Comparison of ENCODE assay signal across 1 cellular context in the genomic region with DNA sequence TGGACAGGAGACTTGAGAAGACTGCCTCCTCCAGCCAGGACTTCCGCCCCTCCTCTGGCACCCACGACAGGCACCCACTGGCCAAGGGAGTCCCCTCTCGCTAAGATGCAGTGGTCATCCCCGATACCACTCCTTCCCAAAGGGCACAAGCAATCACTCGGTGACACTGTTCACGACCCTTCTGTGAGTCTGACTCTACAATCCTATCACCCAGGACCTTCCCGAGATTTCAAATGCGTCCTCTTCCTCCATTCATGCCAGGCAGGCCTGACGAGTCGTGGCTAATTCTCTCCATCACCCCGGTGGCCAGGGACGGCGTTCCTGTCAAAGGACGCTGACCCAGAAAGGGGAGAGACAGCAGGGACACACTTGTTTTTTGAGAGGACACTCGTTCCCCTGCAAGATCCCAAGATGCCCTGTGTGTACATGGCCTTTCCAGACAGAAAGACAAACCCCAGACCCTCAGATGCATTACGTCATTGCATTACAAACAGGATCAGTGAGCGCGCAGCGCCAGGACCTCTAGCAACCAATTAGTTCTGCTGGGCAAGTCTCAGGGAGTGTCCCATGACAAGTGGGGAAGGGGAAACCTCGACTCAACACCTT.
TF ChIP-seq lines count a peak whose summit lies in the region.

No MANE protein-coding gene starts in this region.

TF ChIP-seq in HEK293, 187 proteins besides CTCF, POLR2A, EP300 and RAD21 (continued from another document):
- TF ChIP-seq, protein P1, sequence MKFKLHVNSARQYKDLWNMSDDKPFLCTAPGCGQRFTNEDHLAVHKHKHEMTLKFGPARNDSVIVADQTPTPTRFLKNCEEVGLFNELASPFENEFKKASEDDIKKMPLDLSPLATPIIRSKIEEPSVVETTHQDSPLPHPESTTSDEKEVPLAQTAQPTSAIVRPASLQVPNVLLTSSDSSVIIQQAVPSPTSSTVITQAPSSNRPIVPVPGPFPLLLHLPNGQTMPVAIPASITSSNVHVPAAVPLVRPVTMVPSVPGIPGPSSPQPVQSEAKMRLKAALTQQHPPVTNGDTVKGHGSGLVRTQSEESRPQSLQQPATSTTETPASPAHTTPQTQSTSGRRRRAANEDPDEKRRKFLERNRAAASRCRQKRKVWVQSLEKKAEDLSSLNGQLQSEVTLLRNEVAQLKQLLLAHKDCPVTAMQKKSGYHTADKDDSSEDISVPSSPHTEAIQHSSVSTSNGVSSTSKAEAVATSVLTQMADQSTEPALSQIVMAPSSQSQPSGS (tag by site-specific recombination; IDR thresholded peaks at IDR 0.05; ENCODE audit: low read depth) = peak; percentile 76; the same call in 1 of the 2 replicates
